In genomic region chr3:175526609-175527280, GRCh38 we compare ENCODE assay signal across 10 cellular contexts.
A peak's percentile ranks its signal among the peaks of the same experiment; 100 is the strongest.
DNase-seq lines count a peak whose midpoint lies in the region; ATAC-seq and TF ChIP-seq lines count a peak whose summit lies in the region.
"Had no signal": no experiment of that assay in that cellular context is flagged by ENCODE, and none has a peak within 500 bp of the region (broad histone marks: within the 10 kb centered on the region; RNA-seq: fewer than 3 reads in every experiment).

No MANE protein-coding gene starts in this region.

- no peak overlapping the region for H3K9ac ChIP-seq in endocrine pancreas (ENCODE audit: control insufficient read depth, insufficient read depth, low read length)

- H3K9me3 ChIP-seq in endocrine pancreas (ENCODE audit: control insufficient read depth, low read length) = no peaks in the 10 kb centered on the region
- no peaks in the 10 kb centered on the region for H3K9me3 ChIP-seq in naive thymus-derived CD4-positive, alpha-beta T cell (ENCODE audit: control insufficient read depth in 2 of 3, low read length in 3 of 3)

- H3K4me3 Mint-ChIP-seq in naive thymus-derived CD4-positive, alpha-beta T cell = peak overlapping the region in 6 of 10 donors; percentile 12 to 39 (median 23)
- H3K4me3 Mint-ChIP-seq in activated T-cell treated with anti-CD3 and anti-CD28 coated beads, Interleukin-2, amount 50 U/mL, for 72 hours = no peak overlapping the region

- intact Hi-C loops in naive thymus-derived CD4-positive, alpha-beta T cell (cut with micrococcal nuclease) = no loop called here

- H3K4me1 ChIP-seq in endocrine pancreas (ENCODE audit: control insufficient read depth, insufficient read depth, low read length) = no peaks in the 10 kb centered on the region
- no peaks in the 10 kb centered on the region for H3K4me1 ChIP-seq in naive thymus-derived CD4-positive, alpha-beta T cell (ENCODE audit: control insufficient read depth in 2 of 2, insufficient read depth in 2 of 2, low read length in 2 of 2)

- peaks cover 0 to 24% (median 0%) of the 10 kb centered on the region in 11 donors for H3K9me3 Mint-ChIP-seq in naive thymus-derived CD4-positive, alpha-beta T cell
- H3K9me3 Mint-ChIP-seq in activated T-cell treated with anti-CD3 and anti-CD28 coated beads, Interleukin-2, amount 50 U/mL, for 72 hours = no peaks in the 10 kb centered on the region

- DNase-seq in AG10803 (ENCODE audit: low read depth) = no peak
- DNase-seq in Kasumi-1 (lab: John Stamatoyannopoulos, UW) = peak; percentile 26 to 31
- no peak for DNase-seq in naive thymus-derived CD4-positive, alpha-beta T cell
- no peak for DNase-seq in ecto neural progenitor cell (ENCODE audit: low spot score)
- no peak for DNase-seq in activated T-cell treated with anti-CD3 and anti-CD28 coated beads, Interleukin-2, amount 50 U/mL, for 72 hours
- DNase-seq: dermis blood vessel endothelial cell had no signal

- CTCF ChIA-PET in naive thymus-derived CD4-positive, alpha-beta T cell (lab: Charles Lee) = no interaction called here

- no peaks in the 10 kb centered on the region for H3K27me3 Mint-ChIP-seq in naive thymus-derived CD4-positive, alpha-beta T cell
- H3K27me3 Mint-ChIP-seq in activated T-cell treated with anti-CD3 and anti-CD28 coated beads, Interleukin-2, amount 50 U/mL, for 72 hours (ENCODE audit: low read depth) = no peaks in the 10 kb centered on the region

- H3K27ac Mint-ChIP-seq in naive thymus-derived CD4-positive, alpha-beta T cell = no peak overlapping the region
- H3K27ac Mint-ChIP-seq in activated T-cell treated with anti-CD3 and anti-CD28 coated beads, Interleukin-2, amount 50 U/mL, for 72 hours = no peak overlapping the region

- POLR2A ChIA-PET in naive thymus-derived CD4-positive, alpha-beta T cell (lab: Charles Lee) = no interaction called here

- no peak overlapping the region for H3K27ac ChIP-seq in naive thymus-derived CD4-positive, alpha-beta T cell (ENCODE audit: low read depth, low read length)
- H3K27ac ChIP-seq: SK-N-MC had no signal

- H3K4me1 Mint-ChIP-seq in naive thymus-derived CD4-positive, alpha-beta T cell = peaks cover 0 to 3% (median 0%) of the 10 kb centered on the region in 7 donors
- no peaks in the 10 kb centered on the region for H3K4me1 Mint-ChIP-seq in activated T-cell treated with anti-CD3 and anti-CD28 coated beads, Interleukin-2, amount 50 U/mL, for 72 hours (ENCODE audit: low read depth)

- ATAC-seq in naive thymus-derived CD4-positive, alpha-beta T cell = no peak
- ATAC-seq in GM21367 (IDR thresholded peaks at IDR 0.05; ENCODE audit: unreplicated experiment) (no peak), GM19324 (IDR thresholded peaks at IDR 0.05; ENCODE audit: low FRiP score, unreplicated experiment) (no peak)
- ATAC-seq in activated T-cell treated with anti-CD3 and anti-CD28 coated beads, Interleukin-2, amount 50 U/mL, for 72 hours (replicated peaks in 1 of 2) = no peak

- no peaks in the 10 kb centered on the region for H3K27me3 ChIP-seq in endocrine pancreas (ENCODE audit: control insufficient read depth, insufficient read depth, low read length)
- no peaks in the 10 kb centered on the region for H3K27me3 ChIP-seq in naive thymus-derived CD4-positive, alpha-beta T cell (ENCODE audit: control insufficient read depth in 2 of 2, insufficient read depth in 2 of 2, low read length in 2 of 2)

- H3K4me3 ChIP-seq in AG10803 (ENCODE audit: low read length) = peak overlapping the region; percentile 52
- peak overlapping the region; percentile 87 for H3K4me3 ChIP-seq in endocrine pancreas (ENCODE audit: control insufficient read depth, insufficient read depth, low read length)
- no peak overlapping the region for H3K4me3 ChIP-seq in naive thymus-derived CD4-positive, alpha-beta T cell (ENCODE audit: low read length)
- H3K4me3 ChIP-seq: SK-N-MC had no signal

- no peaks in the 10 kb centered on the region for H3K36me3 ChIP-seq in endocrine pancreas (ENCODE audit: control insufficient read depth, insufficient read depth, low read length)
- no peaks in the 10 kb centered on the region for H3K36me3 ChIP-seq in naive thymus-derived CD4-positive, alpha-beta T cell (ENCODE audit: control insufficient read depth in 2 of 3, insufficient read depth in 3 of 3, low read length in 3 of 3)

- no peaks in the 10 kb centered on the region for H3K36me3 Mint-ChIP-seq in naive thymus-derived CD4-positive, alpha-beta T cell
- no peaks in the 10 kb centered on the region for H3K36me3 Mint-ChIP-seq in activated T-cell treated with anti-CD3 and anti-CD28 coated beads, Interleukin-2, amount 50 U/mL, for 72 hours (ENCODE audit: insufficient read depth in 2 of 2)

- TF ChIP-seq CTCF in AG10803 (conservative IDR thresholded peaks at IDR 0.05; ENCODE audit: low read length) = no peak

Comparison
In these comparisons a context has a peak if more than half of its experiments do, and no peak if none do; other contexts are left out.
1. DNase-seq: peak in Kasumi-1 (2 of 2); none in AG10803 (single experiment), naive thymus-derived CD4-positive, alpha-beta T cell (0 of 9), ecto neural progenitor cell (single experiment) and activated T-cell treated with anti-CD3 and anti-CD28 coated beads, Interleukin-2, amount 50 U/mL, for 72 hours (0 of 2).
2. H3K4me3 Mint-ChIP-seq: peak in naive thymus-derived CD4-positive, alpha-beta T cell (6 of 10); none in activated T-cell treated with anti-CD3 and anti-CD28 coated beads, Interleukin-2, amount 50 U/mL, for 72 hours (0 of 2).